ENCODE assay signal across 8 cellular contexts in genomic region chr19:39474139-39474620, GRCh38. TPM values are rescaled to one million over a fixed set of nuclear protein-coding genes. Genes with fewer than 3 reads are reported as not detected.
A peak's percentile ranks its signal among the peaks of the same experiment; 100 is the strongest.
DNase-seq lines count a peak whose midpoint lies in the region; ATAC-seq and TF ChIP-seq lines count a peak whose summit lies in the region.

No MANE protein-coding gene starts in this region.

- DNase-seq in NCI-H2196 treated with DMSO at 0.1 percent for 48 hours (lab: John Stamatoyannopoulos, UW; ENCODE audit: unreplicated experiment) (peak; percentile 15), dorsolateral prefrontal cortex (peak in 8 of 10 donors; percentile 32 to 65 (median 46)), midbrain (lab: John Stamatoyannopoulos, UW) (peak; percentile 14), NOMO-1 treated with dmso at 0.1 percent for 144 hours (lab: John Stamatoyannopoulos, UW; ENCODE audit: unreplicated experiment) (no peak)
- DNase-seq in activated CD4-positive, alpha-beta memory T cell treated with anti-CD3 and anti-CD28 coated beads, Interleukin-2, amount 10 ng/mL, durations not matched to agents 7 days and 5 days: peak; percentile 66
- peak; percentile 46 for DNase-seq in stimulated activated CD8-positive, alpha-beta memory T cell treated with anti-CD3 and anti-CD28 coated beads, Interleukin-7, amount 100 ng/mL, for 24 hours (ENCODE audit: low read depth)

- POLR2A ChIA-PET in activated CD4-positive, alpha-beta memory T cell treated with anti-CD3 and anti-CD28 coated beads, Interleukin-2, amount 10 ng/mL, durations not matched to agents 7 days and 5 days (lab: Charles Lee): interaction anchor here (1.1 to 2.4 kb wide), 2 partner anchors 12 to 38 kb away, joined by 3 to 8 read pairs; partner anchors contain the start of gene RPS16

- peak; percentile 88 for TF ChIP-seq CTCF in GM12872 (IDR thresholded peaks at IDR 0.05; ENCODE audit: insufficient read depth, low read depth, low read length)
- TF ChIP-seq CTCF in dorsolateral prefrontal cortex (IDR thresholded peaks at IDR 0.05 in 54 of 56, conservative IDR thresholded peaks at IDR 0.05 in 2 of 56; ENCODE audit: low read depth in 1 of 56, partially characterized antibody in 56 of 56): peak; percentile 30 to 79 (median 65)

- no peak overlapping the region for H3K4me3 ChIP-seq in dorsolateral prefrontal cortex

- H3K36me3 Mint-ChIP-seq in activated CD4-positive, alpha-beta memory T cell treated with anti-CD3 and anti-CD28 coated beads, Interleukin-2, amount 10 ng/mL, durations not matched to agents 7 days and 5 days (ENCODE audit: low read depth): peaks cover 65% of the 10 kb centered on the region

- H3K27me3 ChIP-seq in dorsolateral prefrontal cortex: no peaks in the 10 kb centered on the region

- H3K9me3 Mint-ChIP-seq in activated CD4-positive, alpha-beta memory T cell treated with anti-CD3 and anti-CD28 coated beads, Interleukin-2, amount 10 ng/mL, durations not matched to agents 7 days and 5 days: no peaks in the 10 kb centered on the region

- no peak overlapping the region for H3K27ac Mint-ChIP-seq in activated CD4-positive, alpha-beta memory T cell treated with anti-CD3 and anti-CD28 coated beads, Interleukin-2, amount 10 ng/mL, durations not matched to agents 7 days and 5 days

- no peaks in the 10 kb centered on the region for H3K27me3 Mint-ChIP-seq in activated CD4-positive, alpha-beta memory T cell treated with anti-CD3 and anti-CD28 coated beads, Interleukin-2, amount 10 ng/mL, durations not matched to agents 7 days and 5 days

- intact Hi-C loops in dorsolateral prefrontal cortex (cut with DNase I): loop anchor here (2.0 to 5.0 kb wide), 2 partner anchors 58 to 59 kb away; partner anchors contain the start of gene EID2B (in 2 of the 2)

- no peak overlapping the region for H3K4me3 Mint-ChIP-seq in activated CD4-positive, alpha-beta memory T cell treated with anti-CD3 and anti-CD28 coated beads, Interleukin-2, amount 10 ng/mL, durations not matched to agents 7 days and 5 days

- peak overlapping the region in 3 of 59 donors; percentile 15 to 31 (median 18) for H3K27ac ChIP-seq in dorsolateral prefrontal cortex

- ATAC-seq in GM18868 (IDR thresholded peaks at IDR 0.05; ENCODE audit: unreplicated experiment): no peak

- CTCF ChIA-PET in activated CD4-positive, alpha-beta memory T cell treated with anti-CD3 and anti-CD28 coated beads, Interleukin-2, amount 10 ng/mL, durations not matched to agents 7 days and 5 days (lab: Charles Lee): interaction anchor here (0.5 to 2.3 kb wide), 16 partner anchors 9 to 446 kb away, joined by 3 to 24 read pairs (median 6); partner anchors contain the start of genes EID2B, MED29, PAF1 and RPS16

- H3K4me1 Mint-ChIP-seq in activated CD4-positive, alpha-beta memory T cell treated with anti-CD3 and anti-CD28 coated beads, Interleukin-2, amount 10 ng/mL, durations not matched to agents 7 days and 5 days: peaks cover 11% of the 10 kb centered on the region

RNA-seq across cellular contexts. Expression of gene TIMM50, which starts 6.5 kb away (rescaled TPM):
- 10 to 100 TPM; 44.0 to 44.8 TPM for total RNA-seq in activated CD4-positive, alpha-beta memory T cell treated with anti-CD3 and anti-CD28 coated beads, Interleukin-2, amount 10 ng/mL, durations not matched to agents 7 days and 5 days
- total RNA-seq in dorsolateral prefrontal cortex: 10 to 100 TPM; 62.0 to 99.4 (median 80.0) TPM

RNA-seq across cellular contexts. Expression of gene DLL3, which starts 24.6 kb away (rescaled TPM):
- under 1 TPM; 0.28 to 0.30 TPM for total RNA-seq in activated CD4-positive, alpha-beta memory T cell treated with anti-CD3 and anti-CD28 coated beads, Interleukin-2, amount 10 ng/mL, durations not matched to agents 7 days and 5 days
- 1 to 10 TPM; 1.7 to 7.8 (median 3.7) TPM for total RNA-seq in dorsolateral prefrontal cortex

RNA-seq across cellular contexts. Expression of gene SUPT5H, which starts 28.8 kb away (rescaled TPM):
- 100 to 1,000 TPM; 153 to 159 TPM for total RNA-seq in activated CD4-positive, alpha-beta memory T cell treated with anti-CD3 and anti-CD28 coated beads, Interleukin-2, amount 10 ng/mL, durations not matched to agents 7 days and 5 days
- total RNA-seq in dorsolateral prefrontal cortex: 100 to 1,000 TPM; 107 to 178 (median 128) TPM

RNA-seq across cellular contexts. Expression of gene RPS16, which starts 38.4 kb away (rescaled TPM):
- 1,000 to 10,000 TPM; 2,238 to 2,243 TPM for total RNA-seq in activated CD4-positive, alpha-beta memory T cell treated with anti-CD3 and anti-CD28 coated beads, Interleukin-2, amount 10 ng/mL, durations not matched to agents 7 days and 5 days
- 100 to 1,000 TPM; 365 to 780 (median 506) TPM for total RNA-seq in dorsolateral prefrontal cortex

RNA-seq across cellular contexts. Expression of gene SELENOV, which starts 40.8 kb away (rescaled TPM):
- total RNA-seq in activated CD4-positive, alpha-beta memory T cell treated with anti-CD3 and anti-CD28 coated beads, Interleukin-2, amount 10 ng/mL, durations not matched to agents 7 days and 5 days: not detected
- 1 to 10 TPM in 12 of 120 experiments, under 1 TPM in 22, not detected in 86; 0.28 to 2.7 (median 0.81) TPM for total RNA-seq in dorsolateral prefrontal cortex
